Comparison of ENCODE assay signal across 8 cellular contexts in genomic region chr15:67542462-67543347, GRCh38. TPM values are rescaled to one million over a fixed set of nuclear protein-coding genes. Genes with fewer than 3 reads are reported as not detected.
DNase-seq lines count a peak whose midpoint lies in the region; ATAC-seq lines count a peak whose summit lies in the region.

Gene MAP2K5 (plus strand): TSS chr15:67542703. CDS start chr15:67543336, 633 bp downstream.

- in situ Hi-C loops in G401 (cut with HindIII; ENCODE audit: low sequenced_read_pairs): no loop called here

- DNase-seq in G401 (ENCODE audit: low spot score): peak; percentile 82
- DNase-seq in NCI-H460 (ENCODE audit: extremely low read depth, low read depth): peak; percentile 57
- DNase-seq in activated CD4-positive, alpha-beta T cell treated with anti-CD3 and anti-CD28 coated beads for 4 hours: peak; percentile 80
- DNase-seq in left lobe of liver (ENCODE audit: low spot score): peak; percentile 87
- DNase-seq in stimulated activated CD4-positive, alpha-beta T cell treated with anti-CD3 and anti-CD28 coated beads, Interleukin-1b, Interleukin-23, amount 100 ng/mL, for 48 hours: peak; percentile 79

- ATAC-seq in HG02885 (IDR thresholded peaks at IDR 0.05; ENCODE audit: poor library complexity, unreplicated experiment) (peak; percentile 72), left lobe of liver (peak; percentile 96), HG03565 (IDR thresholded peaks at IDR 0.05; ENCODE audit: unreplicated experiment) (no peak)

- peak within 1 kb of the TSS; percentile 83 for H3K27ac ChIP-seq in cingulate gyrus (ENCODE audit: low read depth, low read length)

RNA-seq across cellular contexts. Expression of gene MAP2K5, which starts in this region (rescaled TPM):
- total RNA-seq in G401 (2014; rRNA removed; shearing (Covaris generic)): 32.1 and 46.6 TPM in 2 replicates
- 7.4 and 13.5 TPM in 2 replicates for total RNA-seq in NCI-H460 (2014; rRNA removed; shearing (Covaris generic))
- 4.1 and 21.5 TPM in 2 replicates for polyA plus RNA-seq in NCI-H460 (2014; cell fraction: nucleus; rRNA removed)
- 9.9 TPM for total RNA-seq in left lobe of liver
